In the genomic region with DNA sequence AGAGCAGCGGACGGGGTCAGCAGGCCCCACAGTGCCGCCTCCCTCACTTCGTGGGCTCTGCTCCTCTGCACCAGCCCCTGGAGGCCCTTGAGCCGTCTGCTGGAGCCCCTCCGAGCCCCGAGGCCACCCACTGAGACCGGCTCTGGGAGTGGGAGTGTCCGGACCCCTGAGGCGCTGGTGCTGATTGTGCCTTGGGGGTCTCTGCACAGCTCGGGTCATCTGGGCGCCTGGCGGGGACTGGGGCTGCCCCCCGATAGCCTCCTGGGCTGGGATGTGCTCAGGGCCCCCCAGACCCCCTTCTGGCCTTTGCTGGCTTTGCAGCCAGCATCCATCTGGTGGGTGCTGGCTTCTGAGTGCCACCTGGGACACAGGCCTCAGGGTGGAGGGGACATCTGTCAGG, we compare ENCODE assay signal across 14 cellular contexts. TPM values are rescaled to one million over a fixed set of nuclear protein-coding genes. Genes with fewer than 3 reads are reported as not detected.
DNase-seq lines count a peak whose midpoint lies in the region; ATAC-seq, FAIRE-seq and TF ChIP-seq lines count a peak whose summit lies in the region.
"Had no signal": no experiment of that assay in that cellular context is flagged by ENCODE, and none has a peak within 500 bp of the region (broad histone marks: within the 10 kb centered on the region; RNA-seq: fewer than 3 reads in every experiment).

No MANE protein-coding gene starts in this region.

- H3K4me3 Mint-ChIP-seq in glutamatergic neuron (ENCODE audit: unreplicated experiment): peak overlapping the region; percentile 59
- no peak overlapping the region for H3K4me3 Mint-ChIP-seq in activated T-helper 2 cell treated with anti-CD3 and anti-CD28 coated beads, Interferon-gamma antibody, Interleukin-2, Interleukin-4, amounts not matched to agents 10 μg/mL and 5 μg/mL and 100 μg/mL, durations not matched to agents 14 hours and 24 hours and 36 hours (ENCODE audit: low read depth)
- H3K4me3 Mint-ChIP-seq: activated naive CD8-positive, alpha-beta T cell treated with anti-CD3 and anti-CD28 coated beads, Interleukin-2, amount 50 U/mL, for 24 hours; mesothelial cell of epicardium had no signal

- peak; percentile 22 to 50; a peak in 4 of 6 replicates for ATAC-seq in A549
- ATAC-seq in DND-41 (ENCODE audit: insufficient read depth, low read depth): no peak
- ATAC-seq: activated naive CD8-positive, alpha-beta T cell treated with anti-CD3 and anti-CD28 coated beads, Interleukin-2, amount 50 U/mL, for 24 hours had no signal

- peaks cover 4% of the 10 kb centered on the region for H3K9me3 Mint-ChIP-seq in glutamatergic neuron (ENCODE audit: unreplicated experiment)
- no peaks in the 10 kb centered on the region for H3K9me3 Mint-ChIP-seq in activated T-helper 2 cell treated with anti-CD3 and anti-CD28 coated beads, Interferon-gamma antibody, Interleukin-2, Interleukin-4, amounts not matched to agents 10 μg/mL and 5 μg/mL and 100 μg/mL, durations not matched to agents 14 hours and 24 hours and 36 hours
- H3K9me3 Mint-ChIP-seq: activated naive CD8-positive, alpha-beta T cell treated with anti-CD3 and anti-CD28 coated beads, Interleukin-2, amount 50 U/mL, for 24 hours; mesothelial cell of epicardium had no signal

- peaks cover 87% of the 10 kb centered on the region for H3K36me3 ChIP-seq in DND-41 (ENCODE audit: insufficient read depth, low read length)

- no peak overlapping the region for H3K4me3 ChIP-seq in A549
- H3K4me3 ChIP-seq in DND-41 (ENCODE audit: low read depth in 1 of 2, low read length in 2 of 2): no peak overlapping the region

- TF ChIP-seq CTCF in A549 (IDR thresholded peaks at IDR 0.05): no peak
- TF ChIP-seq CTCF in DND-41 (IDR thresholded peaks at IDR 0.05; ENCODE audit: borderline replicate concordance, extremely low read depth, low read length, poor library complexity, severe bottlenecking): peak; percentile 26
- peak; percentile 31 for TF ChIP-seq CTCF in glutamatergic neuron (IDR thresholded peaks at IDR 0.05; ENCODE audit: partially characterized antibody, unreplicated experiment)
- no peak for TF ChIP-seq CTCF in GM20000 (IDR thresholded peaks at IDR 0.05; ENCODE audit: extremely low read depth, missing control alignments)

- H3K27ac ChIP-seq in A549 (no peak overlapping the region), DND-41 (ENCODE audit: low read length) (no peak overlapping the region)
- H3K27ac ChIP-seq: KMS-11 had no signal

- no peak for TF ChIP-seq RAD21 in A549 (conservative IDR thresholded peaks at IDR 0.05 in 1 of 2, IDR thresholded peaks at IDR 0.05 in 1 of 2)

- peaks cover 7% of the 10 kb centered on the region for H3K4me1 Mint-ChIP-seq in glutamatergic neuron (ENCODE audit: low read depth, unreplicated experiment)
- H3K4me1 Mint-ChIP-seq in activated T-helper 2 cell treated with anti-CD3 and anti-CD28 coated beads, Interferon-gamma antibody, Interleukin-2, Interleukin-4, amounts not matched to agents 10 μg/mL and 5 μg/mL and 100 μg/mL, durations not matched to agents 14 hours and 24 hours and 36 hours (ENCODE audit: low read depth): no peaks in the 10 kb centered on the region
- H3K4me1 Mint-ChIP-seq: activated naive CD8-positive, alpha-beta T cell treated with anti-CD3 and anti-CD28 coated beads, Interleukin-2, amount 50 U/mL, for 24 hours had no signal

- CTCF ChIA-PET in A549 (lab: Yijun Ruan, JAX): interaction anchor here (0.6 to 5.3 kb wide), 18 partner anchors 11 to 204 kb away, joined by 3 to 38 read pairs (median 6); a partner anchor contains a TSS

- TF ChIP-seq EP300 in A549 (IDR thresholded peaks at IDR 0.05): no peak

- H3K27me3 ChIP-seq in DND-41 (ENCODE audit: insufficient read depth, low read length, poor library complexity): no peaks in the 10 kb centered on the region

- POLR2A ChIA-PET in A549 (lab: Yijun Ruan, JAX): no interaction called here

- no peak for TF ChIP-seq POLR2A in A549 (IDR thresholded peaks at IDR 0.05; ENCODE audit: low read length)

- DNase-seq in A549 (ENCODE audit: low read depth in 1 of 2, low spot score in 1 of 2): no peak
- DNase-seq in DND-41: no peak
- DNase-seq in NAMALWA (ENCODE audit: low spot score): peak; percentile 57
- DNase-seq in glutamatergic neuron: peak; percentile 40
- no peak for DNase-seq in activated T-helper 2 cell treated with anti-CD3 and anti-CD28 coated beads, Interferon-gamma antibody, Interleukin-2, Interleukin-4, amounts not matched to agents 10 μg/mL and 5 μg/mL and 100 μg/mL, durations not matched to agents 14 hours and 24 hours and 36 hours (ENCODE audit: low spot score)
- DNase-seq in GM20000 (ENCODE audit: low spot score): no peak
- DNase-seq in MV-4-11 (lab: John Stamatoyannopoulos, UW): no peak
- DNase-seq: NCI-H1092 treated with DMSO at 0.1 percent for 48 hours, NCI-H2081, NCI-H446 treated with DMSO at 0.1 percent for 48 hours, RPMI8226 had no signal

- 100% methylated on average over 5 of the region's 14 CpGs for WGBS in A549 (ENCODE audit: missing lambda C conversion rate)

- peaks cover 49% of the 10 kb centered on the region for H4K20me1 ChIP-seq in DND-41 (ENCODE audit: insufficient read depth, low read length)

- H3K4me1 ChIP-seq in A549 (peaks cover 14% of the 10 kb centered on the region; the same call in 1 of the 3 replicates), DND-41 (ENCODE audit: insufficient read depth, low read length) (no peaks in the 10 kb centered on the region)

- no peak overlapping the region for H3K4me2 ChIP-seq in A549
- H3K4me2 ChIP-seq in DND-41 (ENCODE audit: insufficient read depth, low read length): no peak overlapping the region
- H3K4me2 ChIP-seq: KMS-11 had no signal

- H3K9ac ChIP-seq in DND-41 (ENCODE audit: low read depth, low read length): no peak overlapping the region
- H3K9ac ChIP-seq: KMS-11 had no signal

- no peak for FAIRE-seq in A549 (lab: Jason Lieb, UNC)

- intact Hi-C loops in activated T-helper 2 cell treated with anti-CD3 and anti-CD28 coated beads, Interferon-gamma antibody, Interleukin-2, Interleukin-4, amounts not matched to agents 10 μg/mL and 5 μg/mL and 100 μg/mL, durations not matched to agents 14 hours and 24 hours and 36 hours (cut with micrococcal nuclease): no loop called here

- peaks cover 7% of the 10 kb centered on the region for H3K27me3 Mint-ChIP-seq in glutamatergic neuron (ENCODE audit: unreplicated experiment)
- no peaks in the 10 kb centered on the region for H3K27me3 Mint-ChIP-seq in activated T-helper 2 cell treated with anti-CD3 and anti-CD28 coated beads, Interferon-gamma antibody, Interleukin-2, Interleukin-4, amounts not matched to agents 10 μg/mL and 5 μg/mL and 100 μg/mL, durations not matched to agents 14 hours and 24 hours and 36 hours (ENCODE audit: low read depth)
- H3K27me3 Mint-ChIP-seq: activated naive CD8-positive, alpha-beta T cell treated with anti-CD3 and anti-CD28 coated beads, Interleukin-2, amount 50 U/mL, for 24 hours had no signal

- no peaks in the 10 kb centered on the region for H3K9me3 ChIP-seq in A549
- H3K9me3 ChIP-seq in DND-41 (ENCODE audit: insufficient read depth, low read length, severe bottlenecking): no peaks in the 10 kb centered on the region

- H3K27ac Mint-ChIP-seq in glutamatergic neuron (ENCODE audit: unreplicated experiment): peak overlapping the region; percentile 80
- no peak overlapping the region for H3K27ac Mint-ChIP-seq in activated T-helper 2 cell treated with anti-CD3 and anti-CD28 coated beads, Interferon-gamma antibody, Interleukin-2, Interleukin-4, amounts not matched to agents 10 μg/mL and 5 μg/mL and 100 μg/mL, durations not matched to agents 14 hours and 24 hours and 36 hours
- H3K27ac Mint-ChIP-seq: activated naive CD8-positive, alpha-beta T cell treated with anti-CD3 and anti-CD28 coated beads, Interleukin-2, amount 50 U/mL, for 24 hours; mesothelial cell of epicardium had no signal

- H3K36me3 Mint-ChIP-seq in glutamatergic neuron (ENCODE audit: unreplicated experiment): no peaks in the 10 kb centered on the region
- H3K36me3 Mint-ChIP-seq in activated T-helper 2 cell treated with anti-CD3 and anti-CD28 coated beads, Interferon-gamma antibody, Interleukin-2, Interleukin-4, amounts not matched to agents 10 μg/mL and 5 μg/mL and 100 μg/mL, durations not matched to agents 14 hours and 24 hours and 36 hours (ENCODE audit: low read depth): no peaks in the 10 kb centered on the region
- H3K36me3 Mint-ChIP-seq: mesothelial cell of epicardium had no signal

- no peak overlapping the region for H2AFZ ChIP-seq in DND-41 (ENCODE audit: low read depth, low read length)

- peaks cover 26% of the 10 kb centered on the region for H3K79me2 ChIP-seq in DND-41 (ENCODE audit: insufficient read depth, low read length)

RNA-seq across cellular contexts. Expression of a gene that starts 15.4 kb away (rescaled TPM):
- 0.19 and 0.30 TPM in 2 replicates for polyA plus RNA-seq in A549 (2011; rRNA removed)
- polyA plus RNA-seq in A549 (2012; cell fraction: cytosol; rRNA removed): 1.3 and 2.3 TPM in 2 replicates
- polyA plus RNA-seq in A549 (2012; cell fraction: nucleus; rRNA removed): 4.5 and 8.2 TPM in 2 replicates
- polyA plus RNA-seq in A549 (2017; fragmentation: RNase III; extraction: RNeasy Plus Mini Kit Qiagen cat#74134 plus additional on column Dnase treatment): 1.7 to 2.0 TPM (median 1.9 TPM) in 3 replicates
- polyA minus RNA-seq in A549 (2011; rRNA and poly(A)+ RNA removed): 0.21 and 0.24 TPM in 2 replicates
- 74.7 TPM for total RNA-seq in glutamatergic neuron (ENCODE audit: unreplicated experiment)
- total RNA-seq in activated T-helper 2 cell treated with anti-CD3 and anti-CD28 coated beads, Interferon-gamma antibody, Interleukin-2, Interleukin-4, amounts not matched to agents 10 μg/mL and 5 μg/mL and 100 μg/mL, durations not matched to agents 14 hours and 24 hours and 36 hours: 3.5 and 3.7 TPM in 2 replicates

RNA-seq across cellular contexts. Expression of a gene that starts 16.8 kb away (rescaled TPM):
- polyA plus RNA-seq in A549 (2011; rRNA removed): 12.2 and 16.2 TPM in 2 replicates
- 35.2 and 42.6 TPM in 2 replicates for polyA plus RNA-seq in A549 (2012; cell fraction: cytosol; rRNA removed)
- polyA plus RNA-seq in A549 (2012; cell fraction: nucleus; rRNA removed): 108 and 121 TPM in 2 replicates
- polyA plus RNA-seq in A549 (2017; fragmentation: RNase III; extraction: RNeasy Plus Mini Kit Qiagen cat#74134 plus additional on column Dnase treatment): 33.6 to 34.2 TPM (median 34.0 TPM) in 3 replicates
- 18.6 and 21.3 TPM in 2 replicates for polyA minus RNA-seq in A549 (2011; rRNA and poly(A)+ RNA removed)
- 48.2 TPM for total RNA-seq in glutamatergic neuron (ENCODE audit: unreplicated experiment)
- total RNA-seq in activated T-helper 2 cell treated with anti-CD3 and anti-CD28 coated beads, Interferon-gamma antibody, Interleukin-2, Interleukin-4, amounts not matched to agents 10 μg/mL and 5 μg/mL and 100 μg/mL, durations not matched to agents 14 hours and 24 hours and 36 hours: 65.7 and 71.1 TPM in 2 replicates

RNA-seq across cellular contexts. Expression of a gene that starts 19.2 kb away (rescaled TPM):
- polyA plus RNA-seq in A549 (2011; rRNA removed) (18.5 and 28.7 TPM in 2 replicates), A549 (2017; fragmentation: RNase III; extraction: RNeasy Plus Mini Kit Qiagen cat#74134 plus additional on column Dnase treatment) (96.9 to 101 TPM (median 99.7 TPM) in 3 replicates)
- 158 and 210 TPM in 2 replicates for polyA plus RNA-seq in A549 (2012; cell fraction: cytosol; rRNA removed)
- polyA plus RNA-seq in A549 (2012; cell fraction: nucleus; rRNA removed): 114 and 225 TPM in 2 replicates
- 12.4 and 18.2 TPM in 2 replicates for polyA minus RNA-seq in A549 (2011; rRNA and poly(A)+ RNA removed)
- 129 TPM for total RNA-seq in glutamatergic neuron (ENCODE audit: unreplicated experiment)
- 233 and 240 TPM in 2 replicates for total RNA-seq in activated T-helper 2 cell treated with anti-CD3 and anti-CD28 coated beads, Interferon-gamma antibody, Interleukin-2, Interleukin-4, amounts not matched to agents 10 μg/mL and 5 μg/mL and 100 μg/mL, durations not matched to agents 14 hours and 24 hours and 36 hours

RNA-seq across cellular contexts. Expression of a gene that starts 26.0 kb away (rescaled TPM):
- polyA plus RNA-seq in A549 (2011; rRNA removed): 9.1 and 11.8 TPM in 2 replicates
- 17.7 and 27.8 TPM in 2 replicates for polyA plus RNA-seq in A549 (2012; cell fraction: cytosol; rRNA removed)
- 45.7 and 73.9 TPM in 2 replicates for polyA plus RNA-seq in A549 (2012; cell fraction: nucleus; rRNA removed)
- 27.7 to 33.4 TPM (median 31.4 TPM) in 3 replicates for polyA plus RNA-seq in A549 (2017; fragmentation: RNase III; extraction: RNeasy Plus Mini Kit Qiagen cat#74134 plus additional on column Dnase treatment)
- polyA minus RNA-seq in A549 (2011; rRNA and poly(A)+ RNA removed): 23.7 and 25.2 TPM in 2 replicates
- total RNA-seq in glutamatergic neuron (ENCODE audit: unreplicated experiment): 325 TPM
- total RNA-seq in activated T-helper 2 cell treated with anti-CD3 and anti-CD28 coated beads, Interferon-gamma antibody, Interleukin-2, Interleukin-4, amounts not matched to agents 10 μg/mL and 5 μg/mL and 100 μg/mL, durations not matched to agents 14 hours and 24 hours and 36 hours: 84.7 and 85.4 TPM in 2 replicates

RNA-seq across cellular contexts. Expression of a gene that starts 46.7 kb away (rescaled TPM):
- 92.4 and 151 TPM in 2 replicates for polyA plus RNA-seq in A549 (2011; rRNA removed)
- polyA plus RNA-seq in A549 (2012; cell fraction: cytosol; rRNA removed): 111 and 147 TPM in 2 replicates
- 246 and 410 TPM in 2 replicates for polyA plus RNA-seq in A549 (2012; cell fraction: nucleus; rRNA removed)
- 178 to 201 TPM (median 189 TPM) in 3 replicates for polyA plus RNA-seq in A549 (2017; fragmentation: RNase III; extraction: RNeasy Plus Mini Kit Qiagen cat#74134 plus additional on column Dnase treatment)
- polyA minus RNA-seq in A549 (2011; rRNA and poly(A)+ RNA removed): 38.3 and 44.0 TPM in 2 replicates
- total RNA-seq in glutamatergic neuron (ENCODE audit: unreplicated experiment): 341 TPM
- total RNA-seq in activated T-helper 2 cell treated with anti-CD3 and anti-CD28 coated beads, Interferon-gamma antibody, Interleukin-2, Interleukin-4, amounts not matched to agents 10 μg/mL and 5 μg/mL and 100 μg/mL, durations not matched to agents 14 hours and 24 hours and 36 hours: 214 and 226 TPM in 2 replicates

Comparison
In these comparisons a context has a peak if more than half of its experiments do, and no peak if none do; other contexts are left out.
1. DNase-seq: peak in NAMALWA (single experiment) and glutamatergic neuron (single experiment); none in A549 (0 of 2), DND-41 (single experiment), activated T-helper 2 cell treated with anti-CD3 and anti-CD28 coated beads, Interferon-gamma antibody, Interleukin-2, Interleukin-4, amounts not matched to agents 10 μg/mL and 5 μg/mL and 100 μg/mL, durations not matched to agents 14 hours and 24 hours and 36 hours (single experiment), GM20000 (single experiment) and MV-4-11 (single experiment).
2. CTCF ChIP-seq: peak in DND-41 (single experiment) and glutamatergic neuron (single experiment); none in A549 (single experiment) and GM20000 (single experiment).
3. RNA of a gene that starts 15.4 kb away (total RNA-seq): 74.7 TPM in glutamatergic neuron (single experiment); 3.5 to 3.7 TPM in activated T-helper 2 cell treated with anti-CD3 and anti-CD28 coated beads, Interferon-gamma antibody, Interleukin-2, Interleukin-4, amounts not matched to agents 10 μg/mL and 5 μg/mL and 100 μg/mL, durations not matched to agents 14 hours and 24 hours and 36 hours; every median in the first group is over 10 times any median in the second.